18 cellular contexts compared by ENCODE assay signal in the genomic region with DNA sequence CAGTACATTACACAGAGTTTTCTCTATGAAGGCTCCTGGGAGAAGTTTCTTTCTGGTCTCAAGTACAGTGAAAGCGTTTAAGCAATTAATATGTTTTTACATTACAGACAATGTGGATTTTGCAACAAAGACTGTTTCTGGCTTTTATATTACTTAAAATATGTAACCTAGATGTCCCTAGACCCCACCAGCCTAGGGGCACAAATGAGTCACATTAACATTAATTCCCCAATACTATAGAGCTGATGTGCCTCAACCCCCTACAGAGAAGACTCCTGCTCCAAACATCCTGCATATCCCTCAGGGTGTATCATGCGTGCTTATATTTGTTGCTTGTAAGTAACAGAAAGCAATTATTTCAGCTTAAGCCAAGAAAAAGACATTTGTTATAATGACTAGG.
DNase-seq lines count a peak whose midpoint lies in the region; ATAC-seq, FAIRE-seq and TF ChIP-seq lines count a peak whose summit lies in the region.
"Had no signal": no experiment of that assay in that cellular context is flagged by ENCODE, and none has a peak within 500 bp of the region (broad histone marks: within the 10 kb centered on the region; RNA-seq: fewer than 3 reads in every experiment).

No MANE protein-coding gene starts in this region.

- FAIRE-seq in frontal cortex (lab: Jason Lieb, UNC), result no peak
- FAIRE-seq: GM12878, HTR-8/SVneo had no signal

- no peak overlapping the region for H3K9ac ChIP-seq in mesenchymal stem cell (ENCODE audit: low read length)
- H3K9ac ChIP-seq: BLaER1 had no signal

- DNase-seq in GM23338 (ENCODE audit: low spot score) (no peak), SK-MEL-5 (ENCODE audit: low read depth, low spot score) (peak; percentile 32), choroid plexus epithelial cell (ENCODE audit: low read depth) (peak; percentile 15), sciatic nerve (ENCODE audit: low spot score) (no peak), glutamatergic neuron (no peak), frontal cortex (ENCODE audit: low spot score in 2 of 2) (no peak), mesenchymal stem cell (no peak)
- DNase-seq: 8988T; Calu3; CD8-positive, alpha-beta T cell; DMS79 treated with DMSO at 0.1 percent for 48 hours; EL; IMR-90 had no signal

- no peak overlapping the region for H3K4me2 ChIP-seq in GM23338
- no peak overlapping the region for H3K4me2 ChIP-seq in mesenchymal stem cell (ENCODE audit: low read length, poor library complexity, severe bottlenecking)
- H3K4me2 ChIP-seq: BLaER1 had no signal

- no peaks in the 10 kb centered on the region for H3F3A ChIP-seq in GM23338 (replicated peaks; ENCODE audit: low read depth)

- H3K36me3 Mint-ChIP-seq in GM23338 (ENCODE audit: low read depth), result peaks cover 6% of the 10 kb centered on the region; the same call in 2 of the 3 replicates
- no peaks in the 10 kb centered on the region for H3K36me3 Mint-ChIP-seq in glutamatergic neuron (ENCODE audit: unreplicated experiment)
- H3K36me3 Mint-ChIP-seq: CD14-positive monocyte; CD8-positive, alpha-beta T cell had no signal

- H2BK12ac ChIP-seq in mesenchymal stem cell (ENCODE audit: low read length in 2 of 2), result no peak overlapping the region

- no peak for ATAC-seq in GM23338
- no peak for ATAC-seq in sciatic nerve
- ATAC-seq: CD8-positive, alpha-beta T cell; GM12878 had no signal

- H3K4me3 ChIP-seq in GM23338 (no peak overlapping the region), choroid plexus epithelial cell (ENCODE audit: low read depth, low read length) (no peak overlapping the region), mesenchymal stem cell (ENCODE audit: insufficient read depth in 1 of 2, low read depth in 1 of 2, low read length in 2 of 2) (no peak overlapping the region)
- H3K4me3 ChIP-seq: BLaER1, GM12878, HAP-1 had no signal

- no peak overlapping the region for H2BK120ac ChIP-seq in mesenchymal stem cell (ENCODE audit: low read depth, low read length)

- no peaks in the 10 kb centered on the region for H3K79me1 ChIP-seq in mesenchymal stem cell (replicated peaks; ENCODE audit: low read length, poor library complexity, severe bottlenecking)

- H3K27ac Mint-ChIP-seq in GM23338, result no peak overlapping the region
- no peak overlapping the region for H3K27ac Mint-ChIP-seq in glutamatergic neuron (ENCODE audit: unreplicated experiment)
- H3K27ac Mint-ChIP-seq: CD14-positive monocyte; CD8-positive, alpha-beta T cell had no signal

- H2AK5ac ChIP-seq in mesenchymal stem cell (ENCODE audit: low read length, severe bottlenecking), result no peak overlapping the region

- H3K4me1 Mint-ChIP-seq in GM23338 (peaks cover 3% of the 10 kb centered on the region; the same call in 1 of the 3 replicates), glutamatergic neuron (ENCODE audit: low read depth, unreplicated experiment) (no peaks in the 10 kb centered on the region)

- H3K23ac ChIP-seq in mesenchymal stem cell (ENCODE audit: low read length in 2 of 2), result no peak overlapping the region

- H3K4me1 ChIP-seq in GM23338 (ENCODE audit: insufficient read depth), result no peaks in the 10 kb centered on the region
- no peaks in the 10 kb centered on the region for H3K4me1 ChIP-seq in mesenchymal stem cell (ENCODE audit: control insufficient read depth, insufficient read depth, low read depth, low read length)
- H3K4me1 ChIP-seq: BLaER1, HAP-1 had no signal

- H3K4ac ChIP-seq in mesenchymal stem cell (ENCODE audit: low read depth in 1 of 2, low read length in 2 of 2), result no peak overlapping the region

- H3K79me2 ChIP-seq in GM23338 (replicated peaks; ENCODE audit: insufficient read depth), result no peaks in the 10 kb centered on the region

- no peak overlapping the region for H4K91ac ChIP-seq in mesenchymal stem cell (ENCODE audit: low read length)

- no peaks in the 10 kb centered on the region for H3K9me3 ChIP-seq in mesenchymal stem cell (ENCODE audit: control insufficient read depth, low read length)
- H3K9me3 ChIP-seq: BLaER1, HAP-1 had no signal

- WGBS in mesenchymal stem cell, result 80% methylated on average over 1 of the region's 2 CpGs

- in situ Hi-C loops in SK-MEL-5 (cut with HindIII; ENCODE audit: low pct_unique_long_range_greater_than_20kb, low sequenced_read_pairs), result no loop called here

- H4K20me1 ChIP-seq in GM23338 (replicated peaks; ENCODE audit: insufficient read depth), result no peaks in the 10 kb centered on the region
- H4K20me1 ChIP-seq: BLaER1 had no signal

- H3K36me3 ChIP-seq in GM23338 (ENCODE audit: insufficient read depth) (no peaks in the 10 kb centered on the region; the same call in 1 of the 2 replicates), mesenchymal stem cell (ENCODE audit: control insufficient read depth in 1 of 2, insufficient read depth in 2 of 2, low read depth in 1 of 2, low read length in 2 of 2) (no peaks in the 10 kb centered on the region)
- H3K36me3 ChIP-seq: BLaER1, HAP-1 had no signal

- no peak overlapping the region for H3K27ac ChIP-seq in GM23338 (ENCODE audit: low read depth)
- H3K27ac ChIP-seq in mesenchymal stem cell (ENCODE audit: low read length, poor library complexity, severe bottlenecking), result no peak overlapping the region
- H3K27ac ChIP-seq: BLaER1 had no signal

- H3K9me3 Mint-ChIP-seq in GM23338 (peaks cover 16% of the 10 kb centered on the region; the same call in 2 of the 3 replicates), glutamatergic neuron (ENCODE audit: unreplicated experiment) (peaks cover 2% of the 10 kb centered on the region)
- H3K9me3 Mint-ChIP-seq: CD8-positive, alpha-beta T cell had no signal

- H3K27me3 Mint-ChIP-seq in GM23338 (ENCODE audit: insufficient read depth, low read depth, poor library complexity) (no peaks in the 10 kb centered on the region), glutamatergic neuron (ENCODE audit: unreplicated experiment) (peaks cover 1% of the 10 kb centered on the region)

- no peak overlapping the region for H2BK5ac ChIP-seq in mesenchymal stem cell (ENCODE audit: low read depth, low read length, poor library complexity, severe bottlenecking)

- H4K8ac ChIP-seq in mesenchymal stem cell (ENCODE audit: low read length), result no peak overlapping the region

- 0 out of 2 replicates have a peak, but pooled peaks cover 7% of the 10 kb centered on the region for H3K9me2 ChIP-seq in GM23338 (ENCODE audit: insufficient read depth)

- H3K4me3 Mint-ChIP-seq in GM23338 (no peak overlapping the region), glutamatergic neuron (ENCODE audit: unreplicated experiment) (no peak overlapping the region)
- H3K4me3 Mint-ChIP-seq: CD14-positive monocyte; CD8-positive, alpha-beta T cell had no signal

- H2BK15ac ChIP-seq in mesenchymal stem cell (ENCODE audit: low read depth, poor library complexity, severe bottlenecking), result no peak overlapping the region

- TF ChIP-seq CTCF in GM23338 (conservative IDR thresholded peaks at IDR 0.05; ENCODE audit: low read depth in 2 of 2) (no peak), choroid plexus epithelial cell (conservative IDR thresholded peaks at IDR 0.05; ENCODE audit: low read depth, low read length) (no peak), glutamatergic neuron (IDR thresholded peaks at IDR 0.05; ENCODE audit: partially characterized antibody, unreplicated experiment) (no peak)

- no peak overlapping the region for H3K14ac ChIP-seq in mesenchymal stem cell (ENCODE audit: low read length in 2 of 2)

- intact Hi-C loops in sciatic nerve (cut with DNase I), result no loop called here

- peak overlapping the region; percentile 74 for H2AFZ ChIP-seq in GM23338
- no peak overlapping the region for H2AFZ ChIP-seq in mesenchymal stem cell (ENCODE audit: low read depth, low read length)

- H3K27me3 ChIP-seq in GM23338 (ENCODE audit: insufficient read depth), result no peaks in the 10 kb centered on the region
- H3K27me3 ChIP-seq in mesenchymal stem cell (ENCODE audit: control insufficient read depth in 1 of 2, insufficient read depth in 1 of 2, low read length in 2 of 2), result no peaks in the 10 kb centered on the region
- H3K27me3 ChIP-seq: BLaER1 had no signal

- no peak overlapping the region for H3K18ac ChIP-seq in mesenchymal stem cell (ENCODE audit: low read depth in 1 of 2, low read length in 2 of 2)

TF ChIP-seq in GM23338, 12 proteins besides CTCF, POLR2A, EP300 and RAD21 (continues in another document):
- TF ChIP-seq EZH2 (IDR thresholded peaks at IDR 0.05; ENCODE audit: low read depth, unreplicated experiment), result no peak
- no peak for TF ChIP-seq CREB1 (CRISPR knock-in tag; IDR thresholded peaks at IDR 0.05; ENCODE audit: low read depth)
- no peak for TF ChIP-seq EZH2phosphoT487 (IDR thresholded peaks at IDR 0.05; ENCODE audit: unreplicated experiment)
- no peak for TF ChIP-seq JUNB (IDR thresholded peaks at IDR 0.05; ENCODE audit: unreplicated experiment)
- TF ChIP-seq, protein P1, sequence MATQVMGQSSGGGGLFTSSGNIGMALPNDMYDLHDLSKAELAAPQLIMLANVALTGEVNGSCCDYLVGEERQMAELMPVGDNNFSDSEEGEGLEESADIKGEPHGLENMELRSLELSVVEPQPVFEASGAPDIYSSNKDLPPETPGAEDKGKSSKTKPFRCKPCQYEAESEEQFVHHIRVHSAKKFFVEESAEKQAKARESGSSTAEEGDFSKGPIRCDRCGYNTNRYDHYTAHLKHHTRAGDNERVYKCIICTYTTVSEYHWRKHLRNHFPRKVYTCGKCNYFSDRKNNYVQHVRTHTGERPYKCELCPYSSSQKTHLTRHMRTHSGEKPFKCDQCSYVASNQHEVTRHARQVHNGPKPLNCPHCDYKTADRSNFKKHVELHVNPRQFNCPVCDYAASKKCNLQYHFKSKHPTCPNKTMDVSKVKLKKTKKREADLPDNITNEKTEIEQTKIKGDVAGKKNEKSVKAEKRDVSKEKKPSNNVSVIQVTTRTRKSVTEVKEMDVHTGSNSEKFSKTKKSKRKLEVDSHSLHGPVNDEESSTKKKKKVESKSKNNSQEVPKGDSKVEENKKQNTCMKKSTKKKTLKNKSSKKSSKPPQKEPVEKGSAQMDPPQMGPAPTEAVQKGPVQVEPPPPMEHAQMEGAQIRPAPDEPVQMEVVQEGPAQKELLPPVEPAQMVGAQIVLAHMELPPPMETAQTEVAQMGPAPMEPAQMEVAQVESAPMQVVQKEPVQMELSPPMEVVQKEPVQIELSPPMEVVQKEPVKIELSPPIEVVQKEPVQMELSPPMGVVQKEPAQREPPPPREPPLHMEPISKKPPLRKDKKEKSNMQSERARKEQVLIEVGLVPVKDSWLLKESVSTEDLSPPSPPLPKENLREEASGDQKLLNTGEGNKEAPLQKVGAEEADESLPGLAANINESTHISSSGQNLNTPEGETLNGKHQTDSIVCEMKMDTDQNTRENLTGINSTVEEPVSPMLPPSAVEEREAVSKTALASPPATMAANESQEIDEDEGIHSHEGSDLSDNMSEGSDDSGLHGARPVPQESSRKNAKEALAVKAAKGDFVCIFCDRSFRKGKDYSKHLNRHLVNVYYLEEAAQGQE (IDR thresholded peaks at IDR 0.05; ENCODE audit: unreplicated experiment), result no peak
- TF ChIP-seq ZNF114 (CRISPR knock-in tag; IDR thresholded peaks at IDR 0.05), result no peak
- TF ChIP-seq ZNF331 (CRISPR knock-in tag; IDR thresholded peaks at IDR 0.05; ENCODE audit: low read depth), result no peak
- no peak for TF ChIP-seq POLR2AphosphoS5 (IDR thresholded peaks at IDR 0.05; ENCODE audit: low read depth)
- TF ChIP-seq NANOG (IDR thresholded peaks at IDR 0.05; ENCODE audit: borderline replicate concordance), result no peak

Comparison
In these comparisons a context has a peak if more than half of its experiments do, and no peak if none do; other contexts are left out.
1. DNase-seq: peak in SK-MEL-5 (single experiment) and choroid plexus epithelial cell (single experiment); none in GM23338 (single experiment), sciatic nerve (single experiment), glutamatergic neuron (single experiment), frontal cortex (0 of 2) and mesenchymal stem cell (single experiment).